Comparison of ENCODE assay signal across 21 cellular contexts in the genomic region with DNA sequence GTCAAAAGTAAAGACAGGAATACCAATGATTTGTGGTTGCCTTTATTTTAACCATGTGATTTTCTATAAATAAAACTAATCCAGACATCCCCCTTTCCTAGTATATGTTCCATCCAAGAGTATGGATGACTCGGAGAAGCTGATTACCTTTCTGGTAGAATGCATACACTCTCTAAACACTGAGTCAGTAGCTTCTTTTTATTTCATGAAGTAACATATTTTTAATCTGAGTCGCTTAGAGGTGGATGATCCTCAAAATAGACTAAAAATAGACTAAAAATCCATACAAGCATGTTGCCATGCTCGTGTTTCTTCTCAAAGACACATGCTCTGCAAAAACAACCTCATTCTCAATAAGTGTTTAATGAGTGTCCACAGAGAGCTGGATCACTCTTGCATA.
"Had no signal": no experiment of that assay in that cellular context is flagged by ENCODE, and none has a peak within 500 bp of the region (broad histone marks: within the 10 kb centered on the region; RNA-seq: fewer than 3 reads in every experiment).

No MANE protein-coding gene starts in this region.

- H3K9me3 ChIP-seq: heart right ventricle, ovary, psoas muscle, right atrium auricular region, transverse colon had no signal

- H3K4me3 ChIP-seq: cardiac muscle cell, heart right ventricle, ovary, psoas muscle, right atrium auricular region, transverse colon had no signal

- FAIRE-seq: urothelium cell line had no signal

- H3K36me3 ChIP-seq: cardiac muscle cell, heart right ventricle, ovary, right atrium auricular region, transverse colon had no signal

- ATAC-seq: activated T-cell treated with anti-CD3 and anti-CD28 coated beads, Interleukin-2, amount 50 U/mL, for 72 hours; heart right ventricle; natural killer cell treated with Interleukin-12 subunit alpha and Interleukin-12 subunit beta and Interleukin-15 and Interleukin-18, amount 100 ng/mL, for 72 hours; psoas muscle; T-helper 17 cell had no signal

- H3K4me1 ChIP-seq: heart right ventricle, psoas muscle, right atrium auricular region, transverse colon had no signal

- H3K27me3 ChIP-seq: cardiac muscle cell, heart right ventricle, ovary, right atrium auricular region, transverse colon had no signal

- DNase-seq: activated CD4-positive, alpha-beta memory T cell treated with anti-CD3 and anti-CD28 coated beads, Interleukin-2, amount 10 ng/mL, durations not matched to agents 7 days and 5 days; activated CD4-positive, alpha-beta T cell treated with anti-CD3 and anti-CD28 coated beads for 48 hours; activated effector memory CD4-positive, alpha-beta T cell treated with Interleukin-2 at 50 U/mL for 16 hours; activated naive CD4-positive, alpha-beta T cell treated with anti-CD3 and anti-CD28 coated beads for 36 hours; activated naive CD8-positive, alpha-beta T cell treated with anti-CD3 and anti-CD28 coated beads, Interleukin-2, amount 10 ng/mL, durations not matched to agents 7 days and 5 days; activated T-cell treated with anti-CD3 and anti-CD28 coated beads, Interleukin-2, amount 50 U/mL, for 72 hours; amniotic stem cell; cortex of kidney; endodermal cell; heart right ventricle; islet precursor cell; ovary; psoas muscle; stimulated activated CD4-positive, alpha-beta T cell treated with anti-CD3 and anti-CD28 coated beads, Interleukin-1b, Interleukin-23, amount 100 ng/mL, for 48 hours; T-helper 17 cell; transverse colon had no signal

- H3K27ac ChIP-seq: cardiac muscle cell, epithelial cell of prostate, heart right ventricle, ovary, psoas muscle, right atrium auricular region, transverse colon had no signal
